In genomic region chr17:63446981-63447687, GRCh38 we compare ENCODE assay signal across 8 cellular contexts. TPM values are rescaled to one million over a fixed set of nuclear protein-coding genes. Genes with fewer than 3 reads are reported as not detected.
DNase-seq lines count a peak whose midpoint lies in the region; ATAC-seq, FAIRE-seq and TF ChIP-seq lines count a peak whose summit lies in the region.

No MANE protein-coding gene starts in this region.

- no TSS peak for BruUV-seq in OCI-LY7 (replicated peaks; lab: Mats Ljungman, UMichigan)

- DNase-seq in OCI-LY7 (ENCODE audit: low spot score) (no peak), right cardiac atrium (peak in 1 of 3 donors; percentile 77), spleen (no peak), NCI-H446 (lab: John Stamatoyannopoulos, UW) (no peak), HTR-8/SVneo (ENCODE audit: insufficient read length, low spot score) (no peak)
- peak; percentile 62 for DNase-seq in activated naive CD4-positive, alpha-beta T cell treated with anti-CD3 and anti-CD28 coated beads, Interleukin-2, amount 50 U/mL, for 16 hours

- CTCF ChIA-PET in OCI-LY7 (lab: Charles Lee; ENCODE audit: unreplicated experiment), result no interaction called here

- TF ChIP-seq CTCF in OCI-LY7 (conservative IDR thresholded peaks at IDR 0.05; ENCODE audit: low read length) (no peak), spleen (IDR thresholded peaks at IDR 0.05 in 8 of 11, conservative IDR thresholded peaks at IDR 0.05 in 3 of 11) (no peak)

- H3K27me3 ChIP-seq in right cardiac atrium (ENCODE audit: control insufficient read depth, insufficient read depth) (no peaks in the 10 kb centered on the region), spleen (replicated peaks in 1 of 7) (peaks cover 0 to 30% (median 0%) of the 10 kb centered on the region in 7 donors)

- intact Hi-C loops in OCI-LY7 (cut with micrococcal nuclease; ENCODE audit: unreplicated experiment) (no loop called here), right cardiac atrium (cut with DNase I) (no loop called here), spleen (cut with DNase I; ENCODE audit: low total_unique reads) (no loop called here)

- H3K27ac ChIP-seq in OCI-LY7 (ENCODE audit: low read depth, low read length, poor library complexity, severe bottlenecking) (no peak overlapping the region), right cardiac atrium (ENCODE audit: low read length) (peak overlapping the region; percentile 55), spleen (peak overlapping the region; percentile 60 to 90 (median 82))

- no peaks in the 10 kb centered on the region for H3K9me3 ChIP-seq in ES-I3 (ENCODE audit: control insufficient read depth, insufficient read depth, low read length)
- H3K9me3 ChIP-seq in OCI-LY7 (ENCODE audit: low read length), result no peaks in the 10 kb centered on the region
- no peaks in the 10 kb centered on the region for H3K9me3 ChIP-seq in right cardiac atrium (ENCODE audit: control insufficient read depth, low read length)
- no peaks in the 10 kb centered on the region for H3K9me3 ChIP-seq in spleen

- peak overlapping the region; percentile 87 for H3K9ac ChIP-seq in ES-I3 (ENCODE audit: low read depth, low read length)

- ATAC-seq in HG03045 (IDR thresholded peaks at IDR 0.05; ENCODE audit: unreplicated experiment) (peak; percentile 3), right cardiac atrium (peak; percentile 64 to 73)

- H3K9me2 ChIP-seq in OCI-LY7 (ENCODE audit: insufficient read depth, low read length), result no peaks in the 10 kb centered on the region

- H2AFZ ChIP-seq in OCI-LY7 (ENCODE audit: low read length), result no peak overlapping the region

- no peaks in the 10 kb centered on the region for H4K20me1 ChIP-seq in OCI-LY7 (ENCODE audit: insufficient read depth, low read length)

- WGBS in right cardiac atrium, result 37% methylated on average over 29 of the region's 29 CpGs
- WGBS in spleen, 5 donors, result 16 to 38% (median 21%) methylated on average over 15 to 29 of the region's 29 CpGs

- TF ChIP-seq POLR2A in spleen (IDR thresholded peaks at IDR 0.05), result no peak

- H3K4me2 ChIP-seq in OCI-LY7 (ENCODE audit: low read length), result peak overlapping the region; percentile 29; the same call in 1 of the 2 replicates

- FAIRE-seq in HTR-8/SVneo (lab: Jason Lieb, UNC), result no peak

- H3K4me1 ChIP-seq in ES-I3 (ENCODE audit: insufficient read depth, low read length) (peaks cover 21% of the 10 kb centered on the region), OCI-LY7 (ENCODE audit: insufficient read depth, low read length, poor library complexity, severe bottlenecking) (no peaks in the 10 kb centered on the region), right cardiac atrium (ENCODE audit: control insufficient read depth, insufficient read depth, low read length) (peaks cover 7% of the 10 kb centered on the region), spleen (peaks cover 13 to 47% (median 30%) of the 10 kb centered on the region in 6 donors)

- no peaks in the 10 kb centered on the region for H3K79me2 ChIP-seq in OCI-LY7 (ENCODE audit: insufficient read depth, low read depth, low read length)

- H3K4me3 ChIP-seq in OCI-LY7 (ENCODE audit: low read depth, low read length, poor library complexity, severe bottlenecking) (no peak overlapping the region), right cardiac atrium (ENCODE audit: low read length) (peak overlapping the region; percentile 69), spleen (peak overlapping the region; percentile 54 to 88 (median 66))

- POLR2A ChIA-PET in OCI-LY7 (lab: Charles Lee), result no interaction called here

- H3K36me3 ChIP-seq in ES-I3 (ENCODE audit: insufficient read depth, low read length) (no peaks in the 10 kb centered on the region), OCI-LY7 (ENCODE audit: insufficient read depth, low read length) (no peaks in the 10 kb centered on the region), spleen (no peaks in the 10 kb centered on the region)

RNA-seq across cellular contexts. Expression of gene CYB561, which starts 1.0 kb away (rescaled TPM):
- total RNA-seq in OCI-LY7 (2014; rRNA removed; shearing (Covaris generic)), result not detected in 2 replicates
- total RNA-seq in OCI-LY7 (2022), result not detected in 2 replicates
- 10 to 100 TPM; 19.2 to 26.5 (median 24.0) TPM for total RNA-seq in right cardiac atrium
- polyA plus RNA-seq in right cardiac atrium, result 20.2 TPM
- 10 to 100 TPM; 10.1 to 36.4 (median 13.6) TPM for total RNA-seq in spleen
- polyA plus RNA-seq in spleen, result 1 to 10 TPM; 2.6 to 6.6 (median 4.0) TPM

RNA-seq across cellular contexts. Expression of gene ACE, which starts 29.7 kb away (rescaled TPM):
- 0.33 and 2.3 TPM in 2 replicates for total RNA-seq in OCI-LY7 (2014; rRNA removed; shearing (Covaris generic))
- 3.6 and 5.1 TPM in 2 replicates for total RNA-seq in OCI-LY7 (2022)
- total RNA-seq in right cardiac atrium, result 10 to 100 TPM in 1 of 4 donors, 1 to 10 TPM in 3; 4.0 to 10.1 (median 6.7) TPM
- polyA plus RNA-seq in right cardiac atrium, result 5.1 TPM
- 10 to 100 TPM in 4 of 7 donors, 1 to 10 TPM in 3; 6.1 to 17.3 (median 10.1) TPM for total RNA-seq in spleen
- polyA plus RNA-seq in spleen, result 1 to 10 TPM in 2 of 3 donors, under 1 TPM in 1; 0.61 to 5.1 (median 1.3) TPM

Comparison
In these comparisons a context has a peak if more than half of its experiments do, and no peak if none do; other contexts are left out.
1. RNA of gene CYB561, which starts 1.0 kb away (total RNA-seq): 19.2 to 26.5 TPM in right cardiac atrium and 10.1 to 36.4 TPM in spleen; not detected in OCI-LY7; every median in the first group is over 10 times any median in the second.